ENCODE assay signal across 24 cellular contexts in the genomic region with DNA sequence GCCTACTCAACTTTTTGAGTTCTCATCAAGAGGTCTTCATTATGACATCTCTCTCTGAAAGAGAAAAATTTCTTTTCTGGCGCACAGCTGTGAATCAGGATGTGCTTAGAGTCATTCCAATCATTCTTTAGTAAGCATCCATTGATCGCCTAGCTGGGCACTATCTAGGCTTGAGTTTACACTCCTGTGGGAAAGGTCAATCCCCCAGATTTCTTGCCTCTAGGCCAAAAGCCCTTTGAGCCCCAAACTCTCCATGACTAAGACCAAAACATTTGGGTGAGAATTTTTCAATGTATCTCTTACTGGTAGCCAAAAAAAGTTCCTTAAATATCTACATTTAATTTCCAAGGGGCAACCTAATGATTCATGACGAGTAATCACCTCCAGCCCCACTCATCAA.
DNase-seq lines count a peak whose midpoint lies in the region; ATAC-seq and TF ChIP-seq lines count a peak whose summit lies in the region.
"Had no signal": no experiment of that assay in that cellular context is flagged by ENCODE, and none has a peak within 500 bp of the region (broad histone marks: within the 10 kb centered on the region; RNA-seq: fewer than 3 reads in every experiment).

No MANE protein-coding gene starts in this region.

- H3K4me3 Mint-ChIP-seq in activated CD4-positive, alpha-beta memory T cell treated with anti-CD3 and anti-CD28 coated beads for 36 hours, result no peak overlapping the region
- H3K4me3 Mint-ChIP-seq: CD4-positive, alpha-beta memory T cell had no signal

- H3K9ac ChIP-seq in SK-N-SH, result no peak overlapping the region
- H3K9ac ChIP-seq: BLaER1 treated with 17β-estradiol and CSF1 and Interleukin-3, amounts not matched to agents 10 nM and 100 nM had no signal

- H4K20me1 ChIP-seq in SK-N-SH (ENCODE audit: insufficient read depth), result no peaks in the 10 kb centered on the region
- H4K20me1 ChIP-seq: BLaER1 treated with 17β-estradiol and CSF1 and Interleukin-3, amounts not matched to agents 10 nM and 100 nM had no signal

- H3K9me3 ChIP-seq in SK-N-SH (peaks cover 8% of the 10 kb centered on the region), right lobe of liver (peaks cover 0 to 3% (median 0%) of the 10 kb centered on the region in 4 donors)
- H3K9me3 ChIP-seq: Caco-2 had no signal

- no peaks in the 10 kb centered on the region for H3K79me2 ChIP-seq in SK-N-SH (ENCODE audit: insufficient read depth)

- CTCF ChIA-PET in SK-N-SH (lab: Yijun Ruan, JAX), result interaction anchor here (1.2 to 1.3 kb wide), 2 partner anchors 90 to 379 kb away, joined by 3 read pairs; no protein-coding TSS in a partner anchor
- CTCF ChIA-PET in activated CD4-positive, alpha-beta memory T cell treated with anti-CD3 and anti-CD28 coated beads for 36 hours (lab: Charles Lee), result no interaction called here

- H3K9me2 ChIP-seq in SK-N-SH, result no peaks in the 10 kb centered on the region

- H3K4me1 ChIP-seq in SK-N-SH (ENCODE audit: control insufficient read depth in 1 of 2, insufficient read depth in 2 of 2, low read depth in 1 of 2, low read length in 1 of 2) (peaks cover 11 to 12% of the 10 kb centered on the region in 2 experiments; a peak in 3 of 4 replicates), right lobe of liver (no peaks in the 10 kb centered on the region)
- H3K4me1 ChIP-seq: BLaER1 treated with 17β-estradiol and CSF1 and Interleukin-3, amounts not matched to agents 10 nM and 100 nM; Caco-2; SJSA1 had no signal

- H3K27me3 ChIP-seq in SK-N-SH (ENCODE audit: insufficient read depth), result no peaks in the 10 kb centered on the region
- no peaks in the 10 kb centered on the region for H3K27me3 ChIP-seq in brain microvascular endothelial cell (replicated peaks)
- H3K27me3 ChIP-seq in right lobe of liver, result no peaks in the 10 kb centered on the region
- H3K27me3 ChIP-seq: BLaER1 treated with 17β-estradiol and CSF1 and Interleukin-3, amounts not matched to agents 10 nM and 100 nM; SJSA1 had no signal

- no peaks in the 10 kb centered on the region for H3K4me1 Mint-ChIP-seq in activated CD4-positive, alpha-beta memory T cell treated with anti-CD3 and anti-CD28 coated beads for 36 hours (ENCODE audit: low read depth)
- H3K4me1 Mint-ChIP-seq: CD4-positive, alpha-beta memory T cell had no signal

- no peak overlapping the region for H3K4me2 ChIP-seq in SK-N-SH
- H3K4me2 ChIP-seq: BLaER1 treated with 17β-estradiol and CSF1 and Interleukin-3, amounts not matched to agents 10 nM and 100 nM had no signal

- DNase-seq in SK-N-SH (no peak), brain microvascular endothelial cell (peak; percentile 16), right lobe of liver (no peak), NCI-H2196 treated with DMSO at 0.1 percent for 48 hours (lab: John Stamatoyannopoulos, UW; ENCODE audit: unreplicated experiment) (no peak)
- no peak for DNase-seq in activated CD4-positive, alpha-beta memory T cell treated with anti-CD3 and anti-CD28 coated beads for 36 hours
- DNase-seq: ACHN; Caco-2; CD4-positive, alpha-beta memory T cell; DMS 273 treated with DMSO at 0.1 percent for 48 hours; DND-41; GDM1; Karpas-422; MM.1S; NCI-H1092; NCI-H1436 treated with DMSO at 0.1 percent for 48 hours; NCI-H1930; NCI-H446; NCI-H526 had no signal

- POLR2A ChIA-PET in SK-N-SH (lab: Yijun Ruan, JAX), result no interaction called here
- POLR2A ChIA-PET in activated CD4-positive, alpha-beta memory T cell treated with anti-CD3 and anti-CD28 coated beads for 36 hours (lab: Charles Lee), result no interaction called here

- no peaks in the 10 kb centered on the region for H3K36me3 ChIP-seq in SK-N-SH (replicated peaks in 1 of 2; ENCODE audit: control insufficient read depth in 1 of 2, insufficient read depth in 2 of 2, low read length in 1 of 2)
- no peaks in the 10 kb centered on the region for H3K36me3 ChIP-seq in brain microvascular endothelial cell (replicated peaks)
- no peaks in the 10 kb centered on the region for H3K36me3 ChIP-seq in right lobe of liver
- H3K36me3 ChIP-seq: BLaER1 treated with 17β-estradiol and CSF1 and Interleukin-3, amounts not matched to agents 10 nM and 100 nM; SJSA1 had no signal

- 60% methylated on average over 3 of the region's 3 CpGs for WGBS in SK-N-SH (ENCODE audit: low lambda C conversion rate)
- 48% methylated on average over 3 of the region's 3 CpGs for WGBS in right lobe of liver (ENCODE audit: insufficient coverage, low coverage, low lambda C conversion rate, missing lambda C conversion rate)

- H3K4me3 ChIP-seq in SK-N-SH (ENCODE audit: low read depth in 2 of 2, low read length in 1 of 2) (no peak overlapping the region), brain microvascular endothelial cell (ENCODE audit: low read depth, low read length) (no peak overlapping the region), right lobe of liver (no peak overlapping the region)
- H3K4me3 ChIP-seq: BLaER1 treated with 17β-estradiol and CSF1 and Interleukin-3, amounts not matched to agents 10 nM and 100 nM; SJSA1 had no signal

- in situ Hi-C loops in brain microvascular endothelial cell (cut with HindIII; ENCODE audit: low pct_ligation_motif_present, low sequenced_read_pairs), result no loop called here

- TF ChIP-seq POLR2A in right lobe of liver (IDR thresholded peaks at IDR 0.05), result no peak

- intact Hi-C loops in right lobe of liver (cut with DNase I), result no loop called here
- intact Hi-C loops in activated CD4-positive, alpha-beta memory T cell treated with anti-CD3 and anti-CD28 coated beads for 36 hours (cut with micrococcal nuclease), result no loop called here

- H3K9me3 Mint-ChIP-seq in activated CD4-positive, alpha-beta memory T cell treated with anti-CD3 and anti-CD28 coated beads for 36 hours, result peaks cover 9% of the 10 kb centered on the region

- peaks cover 11% of the 10 kb centered on the region for H3F3A ChIP-seq in SK-N-SH (replicated peaks; ENCODE audit: insufficient read depth)

- ATAC-seq in SK-N-SH treated with all-trans-retinoic acid at 6 μM for 48 hours (no peak), right lobe of liver (peak in 3 of 4 donors; percentile 40 to 93 (median 59)), GM21367 (IDR thresholded peaks at IDR 0.05; ENCODE audit: unreplicated experiment) (no peak), GM19455 (IDR thresholded peaks at IDR 0.05; ENCODE audit: unreplicated experiment) (no peak)

- no peaks in the 10 kb centered on the region for H3K36me3 Mint-ChIP-seq in activated CD4-positive, alpha-beta memory T cell treated with anti-CD3 and anti-CD28 coated beads for 36 hours
- H3K36me3 Mint-ChIP-seq: CD4-positive, alpha-beta memory T cell had no signal

- no peak overlapping the region for H2AFZ ChIP-seq in SK-N-SH (ENCODE audit: low read depth)

- no peak for TF ChIP-seq RAD21 in SK-N-SH (IDR thresholded peaks at IDR 0.05; ENCODE audit: low read length)

- TF ChIP-seq CTCF in SK-N-SH (IDR thresholded peaks at IDR 0.05), result no peak
- no peak for TF ChIP-seq CTCF in brain microvascular endothelial cell (IDR thresholded peaks at IDR 0.05; ENCODE audit: low read depth, low read length, missing control alignments)
- TF ChIP-seq CTCF in right lobe of liver (IDR thresholded peaks at IDR 0.05), result no peak

- no peak overlapping the region for H3K27ac Mint-ChIP-seq in activated CD4-positive, alpha-beta memory T cell treated with anti-CD3 and anti-CD28 coated beads for 36 hours
- H3K27ac Mint-ChIP-seq: CD4-positive, alpha-beta memory T cell had no signal

- peaks cover 9% of the 10 kb centered on the region for H3K27me3 Mint-ChIP-seq in activated CD4-positive, alpha-beta memory T cell treated with anti-CD3 and anti-CD28 coated beads for 36 hours

- TF ChIP-seq EP300 in SK-N-SH (IDR thresholded peaks at IDR 0.05; ENCODE audit: borderline replicate concordance in 1 of 2, low read depth in 1 of 2, low read length in 1 of 2), result 0 out of 4 replicates have a peak, but pooled peaks of 1 of the 2 experiments have one; percentile 10

- peak overlapping the region in 1 of 2 experiments; percentile 72; a peak in 2 of 4 replicates for H3K27ac ChIP-seq in SK-N-SH (ENCODE audit: low read depth in 2 of 2, low read length in 1 of 2)
- H3K27ac ChIP-seq in brain microvascular endothelial cell, result no peak overlapping the region
- no peak overlapping the region for H3K27ac ChIP-seq in right lobe of liver
- H3K27ac ChIP-seq: 22Rv1; BLaER1 treated with 17β-estradiol and CSF1 and Interleukin-3, amounts not matched to agents 10 nM and 100 nM; SJSA1 had no signal

TF ChIP-seq in SK-N-SH, 30 proteins besides CTCF, POLR2A, EP300 and RAD21 (continues in another document):
- peak; percentile 31; the same call in 1 of the 2 replicates for TF ChIP-seq FOSL2 (IDR thresholded peaks at IDR 0.05; ENCODE audit: borderline replicate concordance, low read depth)
- TF ChIP-seq, protein P1, sequence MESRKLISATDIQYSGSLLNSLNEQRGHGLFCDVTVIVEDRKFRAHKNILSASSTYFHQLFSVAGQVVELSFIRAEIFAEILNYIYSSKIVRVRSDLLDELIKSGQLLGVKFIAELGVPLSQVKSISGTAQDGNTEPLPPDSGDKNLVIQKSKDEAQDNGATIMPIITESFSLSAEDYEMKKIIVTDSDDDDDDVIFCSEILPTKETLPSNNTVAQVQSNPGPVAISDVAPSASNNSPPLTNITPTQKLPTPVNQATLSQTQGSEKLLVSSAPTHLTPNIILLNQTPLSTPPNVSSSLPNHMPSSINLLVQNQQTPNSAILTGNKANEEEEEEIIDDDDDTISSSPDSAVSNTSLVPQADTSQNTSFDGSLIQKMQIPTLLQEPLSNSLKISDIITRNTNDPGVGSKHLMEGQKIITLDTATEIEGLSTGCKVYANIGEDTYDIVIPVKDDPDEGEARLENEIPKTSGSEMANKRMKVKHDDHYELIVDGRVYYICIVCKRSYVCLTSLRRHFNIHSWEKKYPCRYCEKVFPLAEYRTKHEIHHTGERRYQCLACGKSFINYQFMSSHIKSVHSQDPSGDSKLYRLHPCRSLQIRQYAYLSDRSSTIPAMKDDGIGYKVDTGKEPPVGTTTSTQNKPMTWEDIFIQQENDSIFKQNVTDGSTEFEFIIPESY (IDR thresholded peaks at IDR 0.05; ENCODE audit: borderline replicate concordance, low read depth), result no peak

TF ChIP-seq in SK-N-SH treated with all-trans-retinoic acid at 6 μM for 48 hours, 23 proteins besides CTCF, POLR2A, EP300 and RAD21 (continues in another document):
- no peak for TF ChIP-seq TOX (CRISPR knock-in tag; IDR thresholded peaks at IDR 0.05; ENCODE audit: borderline replicate concordance)
- no peak for TF ChIP-seq OSR1 (CRISPR knock-in tag; IDR thresholded peaks at IDR 0.05)
- TF ChIP-seq, protein P2, sequence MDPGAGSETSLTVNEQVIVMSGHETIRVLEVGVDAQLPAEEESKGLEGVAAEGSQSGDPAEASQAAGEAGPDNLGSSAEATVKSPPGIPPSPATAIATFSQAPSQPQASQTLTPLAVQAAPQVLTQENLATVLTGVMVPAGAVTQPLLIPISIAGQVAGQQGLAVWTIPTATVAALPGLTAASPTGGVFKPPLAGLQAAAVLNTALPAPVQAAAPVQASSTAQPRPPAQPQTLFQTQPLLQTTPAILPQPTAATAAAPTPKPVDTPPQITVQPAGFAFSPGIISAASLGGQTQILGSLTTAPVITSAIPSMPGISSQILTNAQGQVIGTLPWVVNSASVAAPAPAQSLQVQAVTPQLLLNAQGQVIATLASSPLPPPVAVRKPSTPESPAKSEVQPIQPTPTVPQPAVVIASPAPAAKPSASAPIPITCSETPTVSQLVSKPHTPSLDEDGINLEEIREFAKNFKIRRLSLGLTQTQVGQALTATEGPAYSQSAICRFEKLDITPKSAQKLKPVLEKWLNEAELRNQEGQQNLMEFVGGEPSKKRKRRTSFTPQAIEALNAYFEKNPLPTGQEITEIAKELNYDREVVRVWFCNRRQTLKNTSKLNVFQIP (CRISPR knock-in tag; IDR thresholded peaks at IDR 0.05; ENCODE audit: borderline replicate concordance, low read depth), result no peak

Comparison
In these comparisons a context has a peak if more than half of its experiments do, and no peak if none do; other contexts are left out.
1. ATAC-seq: peak in right lobe of liver (3 of 4); none in SK-N-SH treated with all-trans-retinoic acid at 6 μM for 48 hours (single experiment), GM21367 (single experiment) and GM19455 (single experiment).